ENCODE assay signal across 8 cellular contexts in the genomic region with DNA sequence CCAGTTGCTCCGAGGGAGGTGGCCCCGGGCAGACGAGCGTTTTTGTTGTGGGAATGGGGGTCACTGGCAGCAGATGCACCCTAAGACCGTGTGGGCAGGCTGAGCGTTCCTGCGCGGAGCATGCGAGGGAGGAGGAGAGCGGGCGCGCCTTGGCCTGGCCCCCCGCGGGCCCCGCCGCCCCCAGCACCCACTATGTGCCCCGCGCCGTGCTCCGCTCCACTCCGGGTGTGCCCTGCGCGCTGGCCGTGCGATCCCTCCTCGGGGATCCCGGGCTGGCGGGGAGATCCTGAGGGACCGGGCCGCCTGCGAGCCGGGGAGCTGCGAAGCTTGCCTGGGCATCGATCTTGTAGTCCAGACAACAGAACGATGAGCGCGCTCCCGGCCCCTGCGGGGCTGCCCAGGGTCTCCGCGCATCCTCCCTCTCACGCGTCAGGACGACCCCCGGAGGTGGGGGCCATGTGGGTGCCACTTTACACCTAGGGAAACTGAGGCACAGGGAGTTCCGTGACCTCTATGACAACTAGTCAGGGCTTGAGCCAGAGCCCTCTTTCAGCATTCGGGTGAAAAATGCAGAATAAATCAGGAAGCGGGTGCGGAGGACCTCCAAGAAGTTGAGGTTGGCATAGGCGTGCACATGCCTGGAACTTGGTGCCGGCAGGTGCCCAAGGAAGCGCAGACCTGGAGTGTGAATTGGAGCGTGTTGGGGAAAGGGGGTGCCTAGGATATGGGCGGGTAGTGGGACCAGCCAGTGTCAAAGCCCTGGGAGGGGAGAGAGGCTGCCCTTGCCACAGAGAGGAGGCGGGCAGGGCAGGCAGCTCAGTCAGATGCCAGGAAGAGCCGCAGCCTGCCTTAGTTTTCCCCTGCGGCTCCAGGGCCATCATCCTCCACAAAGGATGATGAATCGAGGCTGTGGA. TPM values are rescaled to one million over a fixed set of nuclear protein-coding genes. Genes with fewer than 3 reads are reported as not detected.
DNase-seq lines count a peak whose midpoint lies in the region; ATAC-seq and TF ChIP-seq lines count a peak whose summit lies in the region.

No MANE protein-coding gene starts in this region.

- intact Hi-C loops in naive thymus-derived CD4-positive, alpha-beta T cell (cut with micrococcal nuclease) = loop anchor here in 1 of 2 donors (5.0 to 10.0 kb wide), 2 partner anchors 180 to 248 kb away; partner anchors contain the start of genes NDUFS8, PPP6R3 and TCIRG1

- no peaks in the 10 kb centered on the region for H3K9me3 Mint-ChIP-seq in activated CD8-positive, alpha-beta memory T cell treated with anti-CD3 and anti-CD28 coated beads, Interleukin-2, amount 10 ng/mL, durations not matched to agents 7 days and 5 days (ENCODE audit: low read depth)
- H3K9me3 Mint-ChIP-seq in naive thymus-derived CD4-positive, alpha-beta T cell = peaks cover 0 to 22% (median 0%) of the 10 kb centered on the region in 11 donors

- peak; percentile 11 for ATAC-seq in activated CD8-positive, alpha-beta memory T cell treated with anti-CD3 and anti-CD28 coated beads, Interleukin-2, amount 10 ng/mL, durations not matched to agents 7 days and 5 days
- peak; percentile 1 for ATAC-seq in naive thymus-derived CD4-positive, alpha-beta T cell
- no peak for ATAC-seq in GM21423 (IDR thresholded peaks at IDR 0.05; ENCODE audit: unreplicated experiment)

- DNase-seq in activated CD8-positive, alpha-beta memory T cell treated with anti-CD3 and anti-CD28 coated beads, Interleukin-2, amount 10 ng/mL, durations not matched to agents 7 days and 5 days = no peak
- DNase-seq in activated CD8-positive, alpha-beta memory T cell treated with anti-CD3 and anti-CD28 coated beads for 24 hours = no peak
- no peak for DNase-seq in RWPE1 (ENCODE audit: low spot score)
- DNase-seq in naive thymus-derived CD4-positive, alpha-beta T cell = peak in 2 of 9 donors; percentile 7 to 30
- no peak for DNase-seq in HCEC 1CT
- DNase-seq in LoVo (ENCODE audit: low spot score) = no peak

- H3K27me3 Mint-ChIP-seq in activated CD8-positive, alpha-beta memory T cell treated with anti-CD3 and anti-CD28 coated beads, Interleukin-2, amount 10 ng/mL, durations not matched to agents 7 days and 5 days = peaks cover 20% of the 10 kb centered on the region
- peaks cover 0 to 28% (median 0%) of the 10 kb centered on the region in 5 donors for H3K27me3 Mint-ChIP-seq in naive thymus-derived CD4-positive, alpha-beta T cell

- CTCF ChIA-PET in activated CD8-positive, alpha-beta memory T cell treated with anti-CD3 and anti-CD28 coated beads, Interleukin-2, amount 10 ng/mL, durations not matched to agents 7 days and 5 days (lab: Charles Lee) = no interaction called here
- CTCF ChIA-PET in RWPE1 (lab: Yijun Ruan, JAX) = interaction anchor here (0.5 to 0.7 kb wide), 2 partner anchors 52 to 543 kb away, joined by 3 to 4 read pairs; no protein-coding TSS in a partner anchor
- CTCF ChIA-PET in naive thymus-derived CD4-positive, alpha-beta T cell (lab: Charles Lee) = no interaction called here

- H3K36me3 ChIP-seq in endocrine pancreas (ENCODE audit: control insufficient read depth, insufficient read depth, low read length) = no peaks in the 10 kb centered on the region
- H3K36me3 ChIP-seq in naive thymus-derived CD4-positive, alpha-beta T cell (ENCODE audit: control insufficient read depth in 2 of 3, insufficient read depth in 3 of 3, low read length in 3 of 3) = peaks cover 0 to 3% (median 0%) of the 10 kb centered on the region in 3 experiments

- peak overlapping the region; percentile 61 for H3K27ac Mint-ChIP-seq in activated CD8-positive, alpha-beta memory T cell treated with anti-CD3 and anti-CD28 coated beads, Interleukin-2, amount 10 ng/mL, durations not matched to agents 7 days and 5 days
- H3K27ac Mint-ChIP-seq in naive thymus-derived CD4-positive, alpha-beta T cell = peak overlapping the region; percentile 68 to 92 (median 87)

- peak overlapping the region; percentile 98 for H3K27ac ChIP-seq in RWPE1
- H3K27ac ChIP-seq in naive thymus-derived CD4-positive, alpha-beta T cell (ENCODE audit: low read depth, low read length) = peak overlapping the region; percentile 88

- H3K27me3 ChIP-seq in endocrine pancreas (ENCODE audit: control insufficient read depth, insufficient read depth, low read length) = no peaks in the 10 kb centered on the region
- no peaks in the 10 kb centered on the region for H3K27me3 ChIP-seq in naive thymus-derived CD4-positive, alpha-beta T cell (ENCODE audit: control insufficient read depth in 2 of 2, insufficient read depth in 2 of 2, low read length in 2 of 2)

- peaks cover 10% of the 10 kb centered on the region for H3K4me1 ChIP-seq in endocrine pancreas (ENCODE audit: control insufficient read depth, insufficient read depth, low read length)
- H3K4me1 ChIP-seq in naive thymus-derived CD4-positive, alpha-beta T cell (ENCODE audit: control insufficient read depth in 2 of 2, insufficient read depth in 2 of 2, low read length in 2 of 2) = peaks cover 20 to 21% of the 10 kb centered on the region in 2 donors

- H3K9me3 ChIP-seq in endocrine pancreas (ENCODE audit: control insufficient read depth, low read length) = no peaks in the 10 kb centered on the region
- no peaks in the 10 kb centered on the region for H3K9me3 ChIP-seq in naive thymus-derived CD4-positive, alpha-beta T cell (ENCODE audit: control insufficient read depth in 2 of 3, low read length in 3 of 3)

- no peak overlapping the region for H3K4me3 ChIP-seq in endocrine pancreas (ENCODE audit: control insufficient read depth, insufficient read depth, low read length)
- peak overlapping the region; percentile 81 for H3K4me3 ChIP-seq in naive thymus-derived CD4-positive, alpha-beta T cell (ENCODE audit: low read length)

- H3K9ac ChIP-seq in endocrine pancreas (ENCODE audit: control insufficient read depth, insufficient read depth, low read length) = peak overlapping the region; percentile 67

- peaks cover 27% of the 10 kb centered on the region for H3K4me1 Mint-ChIP-seq in activated CD8-positive, alpha-beta memory T cell treated with anti-CD3 and anti-CD28 coated beads, Interleukin-2, amount 10 ng/mL, durations not matched to agents 7 days and 5 days
- peaks cover 30 to 44% (median 39%) of the 10 kb centered on the region in 7 donors for H3K4me1 Mint-ChIP-seq in naive thymus-derived CD4-positive, alpha-beta T cell

- POLR2A ChIA-PET in RWPE1 (lab: Yijun Ruan, JAX; ENCODE audit: low non-redundant PET) = no interaction called here
- POLR2A ChIA-PET in naive thymus-derived CD4-positive, alpha-beta T cell (lab: Charles Lee) = interaction anchor here (0.6 to 0.8 kb wide), 2 partner anchors 79 to 172 kb away, joined by 3 read pairs; no protein-coding TSS in a partner anchor

- peak overlapping the region; percentile 68 for H3K4me3 Mint-ChIP-seq in activated CD8-positive, alpha-beta memory T cell treated with anti-CD3 and anti-CD28 coated beads, Interleukin-2, amount 10 ng/mL, durations not matched to agents 7 days and 5 days
- peak overlapping the region; percentile 69 to 98 (median 82) for H3K4me3 Mint-ChIP-seq in naive thymus-derived CD4-positive, alpha-beta T cell

- no peaks in the 10 kb centered on the region for H3K36me3 Mint-ChIP-seq in activated CD8-positive, alpha-beta memory T cell treated with anti-CD3 and anti-CD28 coated beads, Interleukin-2, amount 10 ng/mL, durations not matched to agents 7 days and 5 days
- H3K36me3 Mint-ChIP-seq in naive thymus-derived CD4-positive, alpha-beta T cell = peaks cover 0 to 5% (median 0%) of the 10 kb centered on the region in 5 donors

- TF ChIP-seq CTCF in RWPE1 (conservative IDR thresholded peaks at IDR 0.05; ENCODE audit: low read depth) = no peak

RNA-seq across cellular contexts. Expression of gene KMT5B, which starts 1.3 kb away (rescaled TPM):
- 10 to 100 TPM; 15.1 to 20.3 TPM for total RNA-seq in activated CD8-positive, alpha-beta memory T cell treated with anti-CD3 and anti-CD28 coated beads, Interleukin-2, amount 10 ng/mL, durations not matched to agents 7 days and 5 days
- 10 to 100 TPM; 32.7 to 68.2 (median 43.8) TPM for total RNA-seq in naive thymus-derived CD4-positive, alpha-beta T cell
- 10 to 100 TPM; 42.2 to 58.6 TPM for polyA plus RNA-seq in naive thymus-derived CD4-positive, alpha-beta T cell

RNA-seq across cellular contexts. Expression of gene C11orf24, which starts 57.3 kb away (rescaled TPM):
- 10 to 100 TPM; 26.4 to 27.0 TPM for total RNA-seq in activated CD8-positive, alpha-beta memory T cell treated with anti-CD3 and anti-CD28 coated beads, Interleukin-2, amount 10 ng/mL, durations not matched to agents 7 days and 5 days
- 10 to 100 TPM in 4 of 5 experiments, 1 to 10 TPM in 1; 9.5 to 20.0 (median 15.4) TPM for total RNA-seq in naive thymus-derived CD4-positive, alpha-beta T cell
- 10 to 100 TPM in 1 of 2 donors, 1 to 10 TPM in 1; 5.7 to 11.5 TPM for polyA plus RNA-seq in naive thymus-derived CD4-positive, alpha-beta T cell
